2 cellular contexts compared by ENCODE assay signal in genomic region chr2:233085037-233085838, GRCh38.
TF ChIP-seq lines count a peak whose summit lies in the region.

No MANE protein-coding gene starts in this region.

TF ChIP-seq in GM12891, 5 proteins besides CTCF, POLR2A, EP300 and RAD21 (continued from another document):
- TF ChIP-seq PAX5 (IDR thresholded peaks at IDR 0.05; ENCODE audit: insufficient read depth, low read length, severe bottlenecking), result no peak
- no peak for TF ChIP-seq POLR2AphosphoS5 (IDR thresholded peaks at IDR 0.05; ENCODE audit: low read depth, low read length)
- TF ChIP-seq TAF1 (IDR thresholded peaks at IDR 0.05; ENCODE audit: low read depth, low read length), result no peak
- TF ChIP-seq POU2F2 (IDR thresholded peaks at IDR 0.05; ENCODE audit: low read depth, low read length), result no peak

TF ChIP-seq in endothelial cell of umbilical vein, 7 proteins besides CTCF, POLR2A, EP300 and RAD21 (continued from another document):
- no peak for TF ChIP-seq EZH2 (IDR thresholded peaks at IDR 0.05; ENCODE audit: borderline replicate concordance, low read depth, low read length, severe bottlenecking)
